Comparison of ENCODE assay signal across 8 cellular contexts in genomic region chr4:152255437-152255836, GRCh38.
A peak's percentile ranks its signal among the peaks of the same experiment; 100 is the strongest.
DNase-seq lines count a peak whose midpoint lies in the region; ATAC-seq, FAIRE-seq and TF ChIP-seq lines count a peak whose summit lies in the region.

No MANE protein-coding gene starts in this region.

- POLR2A ChIA-PET in A673 (lab: Charles Lee; ENCODE audit: low non-redundant PET) = no interaction called here

- in situ Hi-C loops in astrocyte of the spinal cord (cut with HindIII; ENCODE audit: low sequenced_read_pairs) = no loop called here

- H3K4me3 ChIP-seq in A673 (ENCODE audit: low read depth, low read length, poor library complexity, severe bottlenecking) (no peak overlapping the region), astrocyte of the spinal cord (ENCODE audit: low read depth, low read length) (no peak overlapping the region)

- intact Hi-C loops in A673 (cut with micrococcal nuclease; ENCODE audit: unreplicated experiment) (no loop called here), head of caudate nucleus (cut with DNase I) (no loop called here)

- peaks cover 27% of the 10 kb centered on the region for H3K4me1 ChIP-seq in A673 (ENCODE audit: insufficient read depth, low read length, poor library complexity, severe bottlenecking)

- no peak overlapping the region for H3K27ac ChIP-seq in A673 (ENCODE audit: low read depth, low read length, poor library complexity, severe bottlenecking)

- peak; percentile 78 for DNase-seq in A673 (ENCODE audit: low spot score)
- DNase-seq in GM19239 (ENCODE audit: insufficient read length, low spot score) = peak; percentile 49
- peak; percentile 25 for DNase-seq in T follicular helper cell (ENCODE audit: low read depth)
- DNase-seq in astrocyte of the spinal cord (ENCODE audit: low read depth, low spot score) = peak; percentile 41
- peak in 2 of 3 experiments; percentile 11 to 45 for DNase-seq in stimulated activated CD4-positive, alpha-beta T cell treated with anti-CD3 and anti-CD28 coated beads, TNF-alpha, amount 100 ng/mL, for 24 hours (ENCODE audit: low read depth in 3 of 3)
- no peak for DNase-seq in globus pallidus (ENCODE audit: low spot score)
- no peak for DNase-seq in head of caudate nucleus

- BruUV-seq in A673 (replicated peaks; lab: Mats Ljungman, UMichigan) = no TSS peak

- CTCF ChIA-PET in A673 (lab: Charles Lee) = no interaction called here

- H3K36me3 ChIP-seq in A673 (ENCODE audit: insufficient read depth, low read length, poor library complexity, severe bottlenecking) = no peaks in the 10 kb centered on the region

- no peaks in the 10 kb centered on the region for H3K9me3 ChIP-seq in A673 (ENCODE audit: low read depth, low read length, poor library complexity, severe bottlenecking)

- FAIRE-seq in GM19239 (lab: Jason Lieb, UNC) = peak; percentile 75

- no peaks in the 10 kb centered on the region for H3K27me3 ChIP-seq in A673 (replicated peaks; ENCODE audit: insufficient read depth, low read depth, low read length, poor library complexity)

- ATAC-seq in HG03196 (IDR thresholded peaks at IDR 0.05; ENCODE audit: unreplicated experiment) = peak; percentile 90

- no peak for TF ChIP-seq CTCF in A673 (conservative IDR thresholded peaks at IDR 0.05; ENCODE audit: low read depth, low read length)
- no peak for TF ChIP-seq CTCF in astrocyte of the spinal cord (IDR thresholded peaks at IDR 0.05; ENCODE audit: low read depth, low read length)

Comparison
In these comparisons a context has a peak if more than half of its experiments do, and no peak if none do; other contexts are left out.
1. DNase-seq: peak in A673 (single experiment), GM19239 (single experiment), T follicular helper cell (single experiment), astrocyte of the spinal cord (single experiment) and stimulated activated CD4-positive, alpha-beta T cell treated with anti-CD3 and anti-CD28 coated beads, TNF-alpha, amount 100 ng/mL, for 24 hours (2 of 3); none in globus pallidus (single experiment) and head of caudate nucleus (0 of 42).